15 cellular contexts compared by ENCODE assay signal in genomic region chr9:126683698-126684044, GRCh38.
DNase-seq lines count a peak whose midpoint lies in the region; ATAC-seq and TF ChIP-seq lines count a peak whose summit lies in the region.
"Had no signal": no experiment of that assay in that cellular context is flagged by ENCODE, and none has a peak within 500 bp of the region (broad histone marks: within the 10 kb centered on the region; RNA-seq: fewer than 3 reads in every experiment).

No MANE protein-coding gene starts in this region.

- no peaks in the 10 kb centered on the region for H3K79me2 ChIP-seq in GM23338 (replicated peaks; ENCODE audit: insufficient read depth)

- H2AFZ ChIP-seq in GM23338 = no peak overlapping the region

- no peak for ATAC-seq in GM23338

- H3K36me3 Mint-ChIP-seq in GM23338 (ENCODE audit: low read depth) = no peaks in the 10 kb centered on the region; the same call in 2 of the 3 replicates
- no peaks in the 10 kb centered on the region for H3K36me3 Mint-ChIP-seq in endodermal cell (ENCODE audit: low read depth)
- no peaks in the 10 kb centered on the region for H3K36me3 Mint-ChIP-seq in nephron progenitor cell (ENCODE audit: low read depth)

- H3K27me3 Mint-ChIP-seq in GM23338 (ENCODE audit: insufficient read depth, low read depth, poor library complexity) (peaks cover 76% of the 10 kb centered on the region), endodermal cell (ENCODE audit: insufficient read depth) (peaks cover 88% of the 10 kb centered on the region), nephron progenitor cell (ENCODE audit: low read depth, poor library complexity) (peaks cover 95% of the 10 kb centered on the region)

- H3K4me3 ChIP-seq in BLaER1 = peak overlapping the region; percentile 42; the same call in 1 of the 2 replicates
- peak overlapping the region; percentile 50 for H3K4me3 ChIP-seq in GM23338
- H3K4me3 ChIP-seq in endodermal cell (ENCODE audit: low read length) = no peak overlapping the region
- no peak overlapping the region for H3K4me3 ChIP-seq in colonic mucosa
- H3K4me3 ChIP-seq: MG63 had no signal

- no peaks in the 10 kb centered on the region for H3K9me2 ChIP-seq in GM23338 (ENCODE audit: insufficient read depth)

- no peak overlapping the region for H3K27ac ChIP-seq in BLaER1
- no peak overlapping the region for H3K27ac ChIP-seq in GM23338 (ENCODE audit: low read depth)
- no peak overlapping the region for H3K27ac ChIP-seq in endodermal cell (ENCODE audit: low read depth, low read length)
- no peak overlapping the region for H3K27ac ChIP-seq in colonic mucosa
- H3K27ac ChIP-seq: KMS-11 had no signal

- H3K9me3 ChIP-seq in BLaER1 (no peaks in the 10 kb centered on the region), endodermal cell (ENCODE audit: control insufficient read depth, low read length) (no peaks in the 10 kb centered on the region), colonic mucosa (no peaks in the 10 kb centered on the region)
- H3K9me3 ChIP-seq: BE2C, MG63 had no signal

- H3K27me3 ChIP-seq in BLaER1 (peaks cover 98% of the 10 kb centered on the region), GM23338 (ENCODE audit: insufficient read depth) (peaks cover 82% of the 10 kb centered on the region), endodermal cell (ENCODE audit: control insufficient read depth, insufficient read depth, low read length, poor library complexity, severe bottlenecking) (peaks cover 92% of the 10 kb centered on the region), colonic mucosa (peaks cover 58% of the 10 kb centered on the region)

- TF ChIP-seq CTCF in GM23338 (conservative IDR thresholded peaks at IDR 0.05; ENCODE audit: low read depth in 2 of 2) (no peak), endodermal cell (conservative IDR thresholded peaks at IDR 0.05) (no peak), nephron progenitor cell (IDR thresholded peaks at IDR 0.05) (no peak), colonic mucosa (IDR thresholded peaks at IDR 0.05) (no peak)

- DNase-seq in GM23338 (ENCODE audit: low spot score) (no peak), endodermal cell (no peak), nephron progenitor cell (no peak), colonic mucosa (no peak), NCI-H187 (lab: John Stamatoyannopoulos, UW) (no peak), Kasumi-1 (lab: John Stamatoyannopoulos, UW) (no peak)
- DNase-seq: BE2C, GOT3, MG63, NCI-H1092 treated with DMSO at 0.1 percent for 48 hours, NCI-H1694, NCI-H2171, NCI-H82 had no signal

- peaks cover 24% of the 10 kb centered on the region for H3K4me1 Mint-ChIP-seq in GM23338
- H3K4me1 Mint-ChIP-seq in endodermal cell = peaks cover 12% of the 10 kb centered on the region
- peaks cover 25% of the 10 kb centered on the region for H3K4me1 Mint-ChIP-seq in nephron progenitor cell

- H3K4me3 Mint-ChIP-seq in GM23338 (peak overlapping the region; percentile 34; the same call in 2 of the 3 replicates), endodermal cell (peak overlapping the region; percentile 33), nephron progenitor cell (peak overlapping the region; percentile 57)

- H3K36me3 ChIP-seq in BLaER1 (no peaks in the 10 kb centered on the region), GM23338 (ENCODE audit: insufficient read depth) (no peaks in the 10 kb centered on the region), endodermal cell (ENCODE audit: control insufficient read depth, insufficient read depth, low read length) (no peaks in the 10 kb centered on the region), colonic mucosa (no peaks in the 10 kb centered on the region)
- H3K36me3 ChIP-seq: BE2C, MG63 had no signal

- no peak overlapping the region for H3K27ac Mint-ChIP-seq in GM23338
- no peak overlapping the region for H3K27ac Mint-ChIP-seq in endodermal cell
- H3K27ac Mint-ChIP-seq in nephron progenitor cell = no peak overlapping the region

- H3F3A ChIP-seq in GM23338 (replicated peaks; ENCODE audit: low read depth) = 0 out of 2 replicates have a peak, but pooled peaks cover 3% of the 10 kb centered on the region

- H3K9me3 Mint-ChIP-seq in GM23338 (no peaks in the 10 kb centered on the region), endodermal cell (no peaks in the 10 kb centered on the region), nephron progenitor cell (peaks cover 4% of the 10 kb centered on the region)

- no peak overlapping the region for H3K9ac ChIP-seq in BLaER1
- no peak overlapping the region for H3K9ac ChIP-seq in endodermal cell (ENCODE audit: extremely low read depth, low read length, poor library complexity, severe bottlenecking)
- no peak overlapping the region for H3K9ac ChIP-seq in colonic mucosa (ENCODE audit: low read depth in 2 of 2, low read length in 2 of 2)
- H3K9ac ChIP-seq: KMS-11 had no signal

- intact Hi-C loops in colonic mucosa (cut with DNase I) = no loop called here

- H3K4me1 ChIP-seq in BLaER1 (peaks cover 13% of the 10 kb centered on the region), GM23338 (ENCODE audit: insufficient read depth) (peaks cover 8% of the 10 kb centered on the region; the same call in 1 of the 2 replicates), endodermal cell (ENCODE audit: control insufficient read depth, insufficient read depth, low read length) (peaks cover 6% of the 10 kb centered on the region), colonic mucosa (no peaks in the 10 kb centered on the region)
- H3K4me1 ChIP-seq: BE2C had no signal

- WGBS in endodermal cell (ENCODE audit: insufficient coverage in 1 of 2, insufficient read length in 1 of 2), 2 experiments = 68 to 75% methylated on average over 2 to 5 of the region's 5 CpGs

- H4K20me1 ChIP-seq in BLaER1 = peaks cover 27% of the 10 kb centered on the region; the same call in 1 of the 2 replicates
- H4K20me1 ChIP-seq in GM23338 (replicated peaks; ENCODE audit: insufficient read depth) = no peaks in the 10 kb centered on the region; the same call in 1 of the 2 replicates

- H3K4me2 ChIP-seq in BLaER1 (peak overlapping the region; percentile 57), GM23338 (peak overlapping the region; percentile 77)
- H3K4me2 ChIP-seq: KMS-11 had no signal

TF ChIP-seq in GM23338, 12 proteins besides CTCF, POLR2A, EP300 and RAD21 (continues in another document):
- TF ChIP-seq ZNF114 (CRISPR knock-in tag; IDR thresholded peaks at IDR 0.05) = no peak
- TF ChIP-seq EZH2phosphoT487 (IDR thresholded peaks at IDR 0.05; ENCODE audit: unreplicated experiment) = no peak
- TF ChIP-seq POLR2AphosphoS5 (IDR thresholded peaks at IDR 0.05; ENCODE audit: low read depth) = no peak
- TF ChIP-seq NANOG (IDR thresholded peaks at IDR 0.05; ENCODE audit: borderline replicate concordance) = no peak
- no peak for TF ChIP-seq JUNB (IDR thresholded peaks at IDR 0.05; ENCODE audit: unreplicated experiment)
- TF ChIP-seq ZNF331 (CRISPR knock-in tag; IDR thresholded peaks at IDR 0.05; ENCODE audit: low read depth) = no peak
- no peak for TF ChIP-seq STAT1 (IDR thresholded peaks at IDR 0.05; ENCODE audit: unreplicated experiment)
- TF ChIP-seq REST (IDR thresholded peaks at IDR 0.05; ENCODE audit: unreplicated experiment) = no peak
- TF ChIP-seq CREB1 (CRISPR knock-in tag; IDR thresholded peaks at IDR 0.05; ENCODE audit: low read depth) = no peak
- no peak for TF ChIP-seq ETS1 (IDR thresholded peaks at IDR 0.05)

Comparison
In these comparisons a context has a peak if more than half of its experiments do, and no peak if none do; other contexts are left out.
1. H3K4me3 ChIP-seq: peak in BLaER1 (single experiment) and GM23338 (single experiment); none in endodermal cell (single experiment) and colonic mucosa (single experiment).
2. Peak in every context shown above with its lines, with median percentiles within 50 percentile points of each other: H3K4me3 Mint-ChIP-seq.